20 cellular contexts compared by ENCODE assay signal in the genomic region with DNA sequence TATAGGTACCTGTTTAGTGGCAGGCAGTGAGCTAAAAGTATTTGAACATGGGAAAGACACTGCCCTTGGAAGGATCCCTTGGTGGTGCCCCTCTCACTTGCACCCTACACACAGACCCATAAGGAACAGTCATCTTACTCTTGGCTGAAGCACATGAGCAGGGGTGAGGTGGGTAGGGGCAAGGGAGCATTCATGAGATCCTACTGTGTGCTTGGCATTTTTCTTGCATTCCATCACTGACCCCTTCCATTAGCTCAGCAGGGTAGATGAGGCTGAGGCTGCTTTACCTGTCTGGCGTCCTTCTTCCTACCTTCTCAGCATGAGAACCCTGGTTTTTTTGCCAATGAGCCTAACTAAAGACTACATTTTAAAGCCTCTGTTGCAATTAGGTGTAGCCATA.
"Had no signal": no experiment of that assay in that cellular context is flagged by ENCODE, and none has a peak within 500 bp of the region (broad histone marks: within the 10 kb centered on the region; RNA-seq: fewer than 3 reads in every experiment).

No MANE protein-coding gene starts in this region.

- H3K27me3 Mint-ChIP-seq: activated CD4-positive, alpha-beta T cell treated with anti-CD3 and anti-CD28 coated beads for 36 hours had no signal

- H3K4me1 ChIP-seq: colonic mucosa, gastroesophageal sphincter, pancreas, tibial artery had no signal

- H3K27ac ChIP-seq: colonic mucosa, gastroesophageal sphincter, pancreas, tibial artery had no signal

- H3K9me3 Mint-ChIP-seq: activated B cell treated with CpG ODN at 0.5 μM for 24 hours; activated naive CD4-positive, alpha-beta T cell treated with anti-CD3 and anti-CD28 coated beads, Interleukin-2, amount 10 ng/mL, durations not matched to agents 7 days and 5 days; immature natural killer cell; nephron had no signal

- H3K27me3 ChIP-seq: colonic mucosa, gastroesophageal sphincter, pancreas, tibial artery had no signal

- DNase-seq: activated B cell treated with CpG ODN at 0.5 μM for 24 hours; activated CD4-positive, alpha-beta T cell treated with anti-CD3 and anti-CD28 coated beads for 36 hours; activated CD4-positive, alpha-beta T cell treated with anti-CD3 and anti-CD28 coated beads, Interleukin-2, amount 50 U/mL, for 4 hours; activated effector memory CD4-positive, alpha-beta T cell treated with anti-CD3 and anti-CD28 coated beads, Interleukin-2, amount 50 U/mL, for 16 hours; activated naive CD4-positive, alpha-beta T cell treated with anti-CD3 and anti-CD28 coated beads, Interleukin-2, amount 10 ng/mL, durations not matched to agents 7 days and 5 days; amygdala; colonic mucosa; head of caudate nucleus; hypothalamus; immature natural killer cell; kidney glomerular epithelial cell; left ventricle myocardium superior; pancreas; right cardiac atrium; stimulated activated CD4-positive, alpha-beta T cell treated with anti-CD3 and anti-CD28 coated beads, Interleukin-4, amount 100 ng/mL, for 24 hours; stimulated activated naive CD8-positive, alpha-beta T cell treated with anti-CD3 and anti-CD28 coated beads, Interleukin-15, Interleukin-2, amounts not matched to agents 100 U/mL and 50 U/mL, for 24 hours; T1000; tibial artery had no signal

- H3K27ac Mint-ChIP-seq: activated B cell treated with CpG ODN at 0.5 μM for 24 hours; activated CD4-positive, alpha-beta T cell treated with anti-CD3 and anti-CD28 coated beads for 36 hours; immature natural killer cell; nephron had no signal

- ATAC-seq: activated CD4-positive, alpha-beta T cell treated with anti-CD3 and anti-CD28 coated beads for 36 hours; gastroesophageal sphincter; left ventricle myocardium superior; pancreas; right cardiac atrium; stimulated activated naive CD8-positive, alpha-beta T cell treated with anti-CD3 and anti-CD28 coated beads, Interleukin-15, Interleukin-2, amounts not matched to agents 100 U/mL and 50 U/mL, for 24 hours had no signal

- H3K36me3 ChIP-seq: colonic mucosa, pancreas had no signal

- H3K4me3 ChIP-seq: colonic mucosa, gastroesophageal sphincter, pancreas, tibial artery had no signal

- H3K4me1 Mint-ChIP-seq: activated CD4-positive, alpha-beta T cell treated with anti-CD3 and anti-CD28 coated beads for 36 hours; activated naive CD4-positive, alpha-beta T cell treated with anti-CD3 and anti-CD28 coated beads, Interleukin-2, amount 10 ng/mL, durations not matched to agents 7 days and 5 days; immature natural killer cell had no signal

- H3K36me3 Mint-ChIP-seq: activated naive CD4-positive, alpha-beta T cell treated with anti-CD3 and anti-CD28 coated beads, Interleukin-2, amount 10 ng/mL, durations not matched to agents 7 days and 5 days; immature natural killer cell had no signal

- H3K9me3 ChIP-seq: colonic mucosa, pancreas, tibial artery had no signal

- H3K4me3 Mint-ChIP-seq: activated B cell treated with CpG ODN at 0.5 μM for 24 hours; activated CD4-positive, alpha-beta T cell treated with anti-CD3 and anti-CD28 coated beads for 36 hours; activated naive CD4-positive, alpha-beta T cell treated with anti-CD3 and anti-CD28 coated beads, Interleukin-2, amount 10 ng/mL, durations not matched to agents 7 days and 5 days; immature natural killer cell; nephron had no signal
